ENCODE assay signal across 8 cellular contexts in genomic region chr3:71585891-71586809, GRCh38. TPM values are rescaled to one million over a fixed set of nuclear protein-coding genes. Genes with fewer than 3 reads are reported as not detected.
A peak's percentile ranks its signal among the peaks of the same experiment; 100 is the strongest.
DNase-seq lines count a peak whose midpoint lies in the region; ATAC-seq, FAIRE-seq and TF ChIP-seq lines count a peak whose summit lies in the region.

No MANE protein-coding gene starts in this region.

- no TSS peak for BruUV-seq in K562 (replicated peaks; lab: Mats Ljungman, UMichigan)

- peak; percentile 68 for TF ChIP-seq RAD21 in K562 (CRISPR knock-in tag; conservative IDR thresholded peaks at IDR 0.05 in 1 of 2, IDR thresholded peaks at IDR 0.05 in 1 of 2)

- peak overlapping the region; percentile 32; the same call in 1 of the 2 replicates for H2AFZ ChIP-seq in K562 (ENCODE audit: low read depth, low read length)

- no peak for ATAC-seq in heart left ventricle
- no peak for ATAC-seq in Right ventricle myocardium superior (ENCODE audit: poor library complexity)
- ATAC-seq in K562, result no peak
- ATAC-seq in lower lobe of right lung, result no peak

- DNase-seq in heart left ventricle, result no peak
- no peak for DNase-seq in Right ventricle myocardium superior
- peak; percentile 62 for DNase-seq in NB4 (ENCODE audit: low read depth)
- DNase-seq in K562 (ENCODE audit: extremely low read depth in 1 of 4, low spot score in 3 of 4), result peak; percentile 11 to 45 (median 16)
- DNase-seq in lower lobe of right lung, result no peak
- DNase-seq in GM12891 (ENCODE audit: insufficient read length, low spot score), result no peak
- DNase-seq in activated effector memory CD4-positive, alpha-beta T cell treated with Interleukin-2 at 50 U/mL for 16 hours, result no peak
- no peak for DNase-seq in amniotic stem cell (lab: John Stamatoyannopoulos, UW)

- peak overlapping the region in 1 of 2 experiments; percentile 3; a peak in 1 of 4 replicates for H3K9ac ChIP-seq in K562 (ENCODE audit: insufficient read depth in 1 of 2, low read depth in 2 of 2, low read length in 2 of 2)

- no peak for TF ChIP-seq EP300 in K562 (IDR thresholded peaks at IDR 0.05; ENCODE audit: low read length)

- no peaks in the 10 kb centered on the region for H3K9me1 ChIP-seq in K562 (ENCODE audit: control insufficient read depth, insufficient read depth, low read length)

- TF ChIP-seq CTCF in heart left ventricle (IDR thresholded peaks at IDR 0.05) (peak; percentile 57 to 87 (median 75)), NB4 (IDR thresholded peaks at IDR 0.05; ENCODE audit: low read depth, low read length) (peak; percentile 31), K562 (IDR thresholded peaks at IDR 0.05 in 2 of 3, conservative IDR thresholded peaks at IDR 0.05 in 1 of 3; ENCODE audit: insufficient read depth in 2 of 3, low read depth in 1 of 3, low read length in 3 of 3) (peak in 2 of 3 experiments; percentile 34 to 70; a peak in 4 of 6 replicates), lower lobe of right lung (IDR thresholded peaks at IDR 0.05) (peak; percentile 66)

- TF ChIP-seq POLR2A in heart left ventricle (IDR thresholded peaks at IDR 0.05), result no peak
- no peak for TF ChIP-seq POLR2A in NB4 (IDR thresholded peaks at IDR 0.05; ENCODE audit: extremely low read depth, insufficient read length)
- no peak for TF ChIP-seq POLR2A in K562 (conservative IDR thresholded peaks at IDR 0.05)
- no peak for TF ChIP-seq POLR2A in GM12891 (IDR thresholded peaks at IDR 0.05; ENCODE audit: low read depth, low read length)

- CTCF ChIA-PET in K562 (lab: Yijun Ruan, JAX; ENCODE audit: low intra/inter-chr PET ratio), result interaction anchor here (0.6 to 1.3 kb wide), 3 partner anchors 169 to 1036 kb away, joined by 3 to 4 read pairs (median 3); no protein-coding TSS in a partner anchor

- peaks cover 0 to 3% (median 0%) of the 10 kb centered on the region in 12 donors for H3K9me3 ChIP-seq in heart left ventricle
- H3K9me3 ChIP-seq in K562 (replicated peaks; ENCODE audit: control insufficient read depth, insufficient read depth, low read depth, low read length), result no peaks in the 10 kb centered on the region
- no peaks in the 10 kb centered on the region for H3K9me3 ChIP-seq in lower lobe of right lung

- H3K27me3 ChIP-seq in heart left ventricle (no peaks in the 10 kb centered on the region), K562 (ENCODE audit: control insufficient read depth in 2 of 2, insufficient read depth in 2 of 2, low read length in 2 of 2) (no peaks in the 10 kb centered on the region), lower lobe of right lung (ENCODE audit: low read depth) (no peaks in the 10 kb centered on the region)

- H3K36me3 ChIP-seq in heart left ventricle, result no peaks in the 10 kb centered on the region
- H3K36me3 ChIP-seq in K562 (ENCODE audit: control insufficient read depth, insufficient read depth, low read length), result no peaks in the 10 kb centered on the region
- H3K36me3 ChIP-seq in lower lobe of right lung, result no peaks in the 10 kb centered on the region

- H3K79me2 ChIP-seq in K562 (ENCODE audit: control insufficient read depth, insufficient read depth, low read length), result peaks cover 29% of the 10 kb centered on the region

- no peaks in the 10 kb centered on the region for H4K20me1 ChIP-seq in K562 (replicated peaks; ENCODE audit: control insufficient read depth, insufficient read depth, low read length)

- H3K4me2 ChIP-seq in K562 (ENCODE audit: insufficient read depth, low read length), result peak overlapping the region; percentile 85; the same call in 1 of the 2 replicates

- peaks cover 0 to 23% (median 11%) of the 10 kb centered on the region in 12 donors for H3K4me1 ChIP-seq in heart left ventricle
- peaks cover 4 to 26% of the 10 kb centered on the region in 2 experiments; a peak in 3 of 5 replicates for H3K4me1 ChIP-seq in K562 (replicated peaks in 1 of 2; ENCODE audit: control insufficient read depth in 2 of 2, insufficient read depth in 2 of 2, low read length in 2 of 2)
- peaks cover 24% of the 10 kb centered on the region for H3K4me1 ChIP-seq in lower lobe of right lung

- intact Hi-C loops in heart left ventricle (cut with DNase I) (loop anchor here (2.0 to 10.0 kb wide), 20 partner anchors 131 to 1054 kb away; no protein-coding TSS in a partner anchor), Right ventricle myocardium superior (cut with DNase I) (loop anchor here (5.0 to 10.0 kb wide), 3 partner anchors 341 to 869 kb away; no protein-coding TSS in a partner anchor), K562 (cut with micrococcal nuclease) (loop anchor here (2.0 to 10.0 kb wide), 4 partner anchors 73 to 1034 kb away; no protein-coding TSS in a partner anchor), lower lobe of right lung (cut with DNase I) (no loop called here)

- H3K4me3 ChIP-seq in heart left ventricle (no peak overlapping the region), NB4 (ENCODE audit: low read depth, low read length) (peak overlapping the region; percentile 86), K562 (no peak overlapping the region), lower lobe of right lung (no peak overlapping the region)

- in situ Hi-C loops in K562 (cut with MboI), result loop anchor here (25.0 kb wide), 1 partner anchor 574 kb away; no protein-coding TSS in a partner anchor

- H3K27ac ChIP-seq in heart left ventricle (peak overlapping the region in 9 of 12 donors; percentile 11 to 98 (median 96)), K562 (ENCODE audit: extremely low read depth, low read depth, low read length) (no peak overlapping the region; the same call in 2 of the 3 replicates), lower lobe of right lung (peak overlapping the region; percentile 93)

- WGBS in heart left ventricle, 4 donors, result 25 to 29% (median 27%) methylated on average over 7 of the region's 7 CpGs
- WGBS in K562 (ENCODE audit: insufficient coverage, low coverage, missing lambda C conversion rate), result 19% methylated on average over 7 of the region's 7 CpGs

- POLR2A ChIA-PET in K562 (lab: Yijun Ruan, JAX), result no interaction called here

- FAIRE-seq in K562 (lab: Jason Lieb, UNC) (peak; percentile 46), GM12891 (lab: Jason Lieb, UNC) (no peak)

TF ChIP-seq in K562, 482 proteins besides CTCF, POLR2A, EP300 and RAD21 (continues in another document):
- TF ChIP-seq ZNF764 (CRISPR knock-in tag; IDR thresholded peaks at IDR 0.05; ENCODE audit: low read depth) (no peak), MTA2 (IDR thresholded peaks at IDR 0.05; ENCODE audit: low read depth) (no peak), ZFP30 (CRISPR knock-in tag; IDR thresholded peaks at IDR 0.05; ENCODE audit: borderline replicate concordance) (no peak), DIDO1 (tag; IDR thresholded peaks at IDR 0.05; ENCODE audit: low read depth) (no peak), SPI1 (IDR thresholded peaks at IDR 0.05; ENCODE audit: borderline replicate concordance, low read depth, low read length) (no peak)
- TF ChIP-seq, protein P1, sequence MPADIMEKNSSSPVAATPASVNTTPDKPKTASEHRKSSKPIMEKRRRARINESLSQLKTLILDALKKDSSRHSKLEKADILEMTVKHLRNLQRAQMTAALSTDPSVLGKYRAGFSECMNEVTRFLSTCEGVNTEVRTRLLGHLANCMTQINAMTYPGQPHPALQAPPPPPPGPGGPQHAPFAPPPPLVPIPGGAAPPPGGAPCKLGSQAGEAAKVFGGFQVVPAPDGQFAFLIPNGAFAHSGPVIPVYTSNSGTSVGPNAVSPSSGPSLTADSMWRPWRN (IDR thresholded peaks at IDR 0.05; ENCODE audit: low read depth), result no peak

TF ChIP-seq in GM12891, 5 proteins besides CTCF, POLR2A, EP300 and RAD21:
- TF ChIP-seq POLR2AphosphoS5 (IDR thresholded peaks at IDR 0.05; ENCODE audit: low read depth, low read length), result no peak
- TF ChIP-seq POU2F2 (IDR thresholded peaks at IDR 0.05; ENCODE audit: low read depth, low read length), result no peak
- TF ChIP-seq SPI1 (IDR thresholded peaks at IDR 0.05; ENCODE audit: low read depth, low read length), result no peak
- no peak for TF ChIP-seq TAF1 (IDR thresholded peaks at IDR 0.05; ENCODE audit: low read depth, low read length)
TF ChIP-seq in GM12891: peak in this region for 0.

RNA-seq across cellular contexts. Expression of gene FOXP1, which starts 2.6 kb away (rescaled TPM):
- total RNA-seq in heart left ventricle (10 to 100 TPM; 33.0 to 67.8 (median 44.5) TPM), Right ventricle myocardium superior (36.3 TPM), K562 (2014; rRNA removed) (13.7 and 15.2 TPM in 2 replicates), K562 (2014; rRNA removed; fragmentation: Illumina TruSeq; extraction: Trizol) (22.1 and 23.0 TPM in 2 replicates), K562 (2015; rRNA removed; fragmentation: Illumina TruSeq; extraction: Trizol) (34.5 and 35.1 TPM in 2 replicates), K562 (2021) (26.2 and 29.4 TPM in 2 replicates), lower lobe of right lung (138 TPM)
- polyA plus RNA-seq in heart left ventricle (10 to 100 TPM; 14.9 to 15.1 TPM), K562 (2011; rRNA removed) (8.9 and 10.5 TPM in 2 replicates), K562 (2014; fragmentation: Illumina TruSeq; extraction: Trizol) (10.7 TPM in 2 replicates), K562 (2014; fragmentation: Nextera tagmentation; extraction: Ambion mirVana) (10 to 100 TPM in 1 of 2 experiments, 1 to 10 TPM in 1; 7.7 to 13.8 TPM), K562 (2014; rRNA removed) (6.1 and 8.0 TPM in 2 replicates)
- 73.6 and 125 TPM in 2 replicates for total RNA-seq in K562 (2011; cell fraction: chromatin; rRNA removed; ENCODE audit: low replicate concordance)
- total RNA-seq in K562 (2011; cell fraction: nucleolus; rRNA removed), result 34.0 and 46.2 TPM in 2 replicates
- 82.5 and 144 TPM in 2 replicates for total RNA-seq in K562 (2011; cell fraction: nucleoplasm; rRNA removed)
- polyA plus RNA-seq in K562 (2011; cell fraction: cytosol; rRNA removed), result 5.1 and 8.3 TPM in 2 replicates
- polyA plus RNA-seq in K562 (2011; cell fraction: nucleus; rRNA removed), result 14.3 and 20.7 TPM in 2 replicates
- polyA plus RNA-seq in K562 (2012), result 14.7 and 17.1 TPM in 2 replicates
- 46.8 and 48.2 TPM in 2 replicates for polyA minus RNA-seq in K562 (2011; rRNA and poly(A)+ RNA removed)
- polyA minus RNA-seq in K562 (2011; cell fraction: cytosol; rRNA and poly(A)+ RNA removed), result 14.1 and 24.0 TPM in 2 replicates
- polyA minus RNA-seq in K562 (2011; cell fraction: nucleus; rRNA and poly(A)+ RNA removed), result 54.0 and 77.8 TPM in 2 replicates
- 0.47 TPM for polyA plus RNA-seq in GM12891 (2012; ENCODE audit: low read depth, missing spikeins)

Comparison
In these comparisons a context has a peak if more than half of its experiments do, and no peak if none do; other contexts are left out.
1. DNase-seq: peak in NB4 (single experiment) and K562 (4 of 4); none in heart left ventricle (0 of 5), Right ventricle myocardium superior (single experiment), lower lobe of right lung (single experiment), GM12891 (single experiment), activated effector memory CD4-positive, alpha-beta T cell treated with Interleukin-2 at 50 U/mL for 16 hours (single experiment) and amniotic stem cell (single experiment).
2. Peak in every context shown above with its lines, with median percentiles within 50 percentile points of each other: CTCF ChIP-seq.